In the genomic region with DNA sequence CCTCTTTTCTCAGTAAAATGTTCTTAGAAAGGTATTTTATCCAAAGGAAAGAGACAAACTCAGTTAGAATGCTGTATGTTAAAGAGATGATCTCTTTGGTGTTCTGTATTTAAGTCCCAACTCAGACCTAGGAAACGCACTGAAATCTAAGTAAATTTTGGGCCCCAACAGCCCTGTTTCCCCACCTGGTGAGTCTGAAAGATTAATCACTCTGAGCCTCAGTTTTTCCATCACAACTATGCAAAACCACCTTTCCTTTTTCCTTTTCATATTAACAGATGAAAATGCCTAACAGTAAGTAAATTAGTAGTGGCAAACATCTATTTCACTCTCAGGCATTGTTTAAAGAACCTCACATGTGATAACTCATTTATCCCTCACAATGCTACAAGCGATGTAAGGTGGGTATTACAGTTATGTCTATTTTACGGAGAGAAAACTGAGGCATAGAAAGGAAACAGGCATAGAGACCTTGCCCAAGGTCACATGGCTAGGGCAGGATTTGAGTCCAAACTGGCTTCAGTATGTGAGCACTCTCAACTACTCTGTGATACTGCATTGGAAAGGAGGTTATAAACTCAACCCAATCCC, we compare ENCODE assay signal across 1 cellular context.
TF ChIP-seq lines count a peak whose summit lies in the region.

No MANE protein-coding gene starts in this region.

TF ChIP-seq in HepG2, 621 proteins besides CTCF, POLR2A, EP300 and RAD21:
- TF ChIP-seq ZNF7 (CRISPR knock-in tag; IDR thresholded peaks at IDR 0.05) (no peak), ATF1 (CRISPR knock-in tag; IDR thresholded peaks at IDR 0.05) (0 out of 2 replicates have a peak, but pooled peaks have one; percentile 24), ZNF674 (CRISPR knock-in tag; IDR thresholded peaks at IDR 0.05; ENCODE audit: low read depth) (no peak), ZNF749 (CRISPR knock-in tag; IDR thresholded peaks at IDR 0.05; ENCODE audit: borderline replicate concordance) (0 out of 2 replicates have a peak, but pooled peaks have one; percentile 17), ZBTB7B (CRISPR knock-in tag; IDR thresholded peaks at IDR 0.05) (no peak), AKAP8 (CRISPR knock-in tag; IDR thresholded peaks at IDR 0.05) (0 out of 2 replicates have a peak, but pooled peaks have one; percentile 25), RCOR2 (CRISPR knock-in tag; IDR thresholded peaks at IDR 0.05) (no peak), ZNF746 (CRISPR knock-in tag; IDR thresholded peaks at IDR 0.05) (no peak), KLF6 (CRISPR knock-in tag; IDR thresholded peaks at IDR 0.05) (no peak), RBM22 (optimal IDR thresholded peaks at IDR 0.05; ENCODE audit: low read length) (peak; percentile 55), ZNF776 (CRISPR knock-in tag; IDR thresholded peaks at IDR 0.05) (no peak), ZNF335 (CRISPR knock-in tag; IDR thresholded peaks at IDR 0.05) (no peak), CEBPB (IDR thresholded peaks at IDR 0.05; ENCODE audit: borderline replicate concordance, low read depth, low read length) (no peak), ZNF891 (CRISPR knock-in tag; IDR thresholded peaks at IDR 0.05) (no peak), ZNF235 (CRISPR knock-in tag; IDR thresholded peaks at IDR 0.05; ENCODE audit: borderline replicate concordance) (no peak), PHF8 (CRISPR knock-in tag; IDR thresholded peaks at IDR 0.05) (no peak), CBX5 (CRISPR knock-in tag; IDR thresholded peaks at IDR 0.05; ENCODE audit: borderline replicate concordance) (no peak), BORCS8-MEF2B (CRISPR knock-in tag; IDR thresholded peaks at IDR 0.05) (no peak), SOX13 (IDR thresholded peaks at IDR 0.05) (no peak), SOX13 (CRISPR knock-in tag; conservative IDR thresholded peaks at IDR 0.05 in 1 of 2, IDR thresholded peaks at IDR 0.05 in 1 of 2) (0 out of 4 replicates have a peak, but pooled peaks of 1 of the 2 experiments have one; percentile 7), ZNF629 (CRISPR knock-in tag; conservative IDR thresholded peaks at IDR 0.05) (peak; percentile 75), CHD2 (IDR thresholded peaks at IDR 0.05; ENCODE audit: low read depth, low read length) (no peak), SMAD9 (CRISPR knock-in tag; IDR thresholded peaks at IDR 0.05) (no peak), SIX4 (CRISPR knock-in tag; IDR thresholded peaks at IDR 0.05) (0 out of 2 replicates have a peak, but pooled peaks have one; percentile 9), ZNF782 (CRISPR knock-in tag; IDR thresholded peaks at IDR 0.05; ENCODE audit: borderline replicate concordance) (no peak)
- TF ChIP-seq, protein P1, sequence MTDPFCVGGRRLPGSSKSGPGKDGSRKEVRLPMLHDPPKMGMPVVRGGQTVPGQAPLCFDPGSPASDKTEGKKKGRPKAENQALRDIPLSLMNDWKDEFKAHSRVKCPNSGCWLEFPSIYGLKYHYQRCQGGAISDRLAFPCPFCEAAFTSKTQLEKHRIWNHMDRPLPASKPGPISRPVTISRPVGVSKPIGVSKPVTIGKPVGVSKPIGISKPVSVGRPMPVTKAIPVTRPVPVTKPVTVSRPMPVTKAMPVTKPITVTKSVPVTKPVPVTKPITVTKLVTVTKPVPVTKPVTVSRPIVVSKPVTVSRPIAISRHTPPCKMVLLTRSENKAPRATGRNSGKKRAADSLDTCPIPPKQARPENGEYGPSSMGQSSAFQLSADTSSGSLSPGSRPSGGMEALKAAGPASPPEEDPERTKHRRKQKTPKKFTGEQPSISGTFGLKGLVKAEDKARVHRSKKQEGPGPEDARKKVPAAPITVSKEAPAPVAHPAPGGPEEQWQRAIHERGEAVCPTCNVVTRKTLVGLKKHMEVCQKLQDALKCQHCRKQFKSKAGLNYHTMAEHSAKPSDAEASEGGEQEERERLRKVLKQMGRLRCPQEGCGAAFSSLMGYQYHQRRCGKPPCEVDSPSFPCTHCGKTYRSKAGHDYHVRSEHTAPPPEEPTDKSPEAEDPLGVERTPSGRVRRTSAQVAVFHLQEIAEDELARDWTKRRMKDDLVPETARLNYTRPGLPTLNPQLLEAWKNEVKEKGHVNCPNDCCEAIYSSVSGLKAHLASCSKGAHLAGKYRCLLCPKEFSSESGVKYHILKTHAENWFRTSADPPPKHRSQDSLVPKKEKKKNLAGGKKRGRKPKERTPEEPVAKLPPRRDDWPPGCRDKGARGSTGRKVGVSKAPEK (CRISPR knock-in tag; IDR thresholded peaks at IDR 0.05; ENCODE audit: borderline replicate concordance) = no peak
- TF ChIP-seq, protein P2, sequence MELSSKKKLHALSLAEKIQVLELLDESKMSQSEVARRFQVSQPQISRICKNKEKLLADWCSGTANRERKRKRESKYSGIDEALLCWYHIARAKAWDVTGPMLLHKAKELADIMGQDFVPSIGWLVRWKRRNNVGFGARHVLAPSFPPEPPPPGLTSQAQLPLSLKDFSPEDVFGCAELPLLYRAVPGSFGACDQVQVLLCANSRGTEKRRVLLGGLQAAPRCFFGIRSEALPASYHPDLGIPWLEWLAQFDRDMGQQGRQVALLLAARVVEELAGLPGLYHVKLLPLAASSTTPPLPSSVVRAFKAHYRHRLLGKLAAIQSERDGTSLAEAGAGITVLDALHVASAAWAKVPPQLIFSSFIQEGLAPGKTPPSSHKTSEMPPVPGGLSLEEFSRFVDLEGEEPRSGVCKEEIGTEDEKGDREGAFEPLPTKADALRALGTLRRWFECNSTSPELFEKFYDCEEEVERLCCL (CRISPR knock-in tag; IDR thresholded peaks at IDR 0.05; ENCODE audit: borderline replicate concordance) = no peak
- TF ChIP-seq, protein P3, sequence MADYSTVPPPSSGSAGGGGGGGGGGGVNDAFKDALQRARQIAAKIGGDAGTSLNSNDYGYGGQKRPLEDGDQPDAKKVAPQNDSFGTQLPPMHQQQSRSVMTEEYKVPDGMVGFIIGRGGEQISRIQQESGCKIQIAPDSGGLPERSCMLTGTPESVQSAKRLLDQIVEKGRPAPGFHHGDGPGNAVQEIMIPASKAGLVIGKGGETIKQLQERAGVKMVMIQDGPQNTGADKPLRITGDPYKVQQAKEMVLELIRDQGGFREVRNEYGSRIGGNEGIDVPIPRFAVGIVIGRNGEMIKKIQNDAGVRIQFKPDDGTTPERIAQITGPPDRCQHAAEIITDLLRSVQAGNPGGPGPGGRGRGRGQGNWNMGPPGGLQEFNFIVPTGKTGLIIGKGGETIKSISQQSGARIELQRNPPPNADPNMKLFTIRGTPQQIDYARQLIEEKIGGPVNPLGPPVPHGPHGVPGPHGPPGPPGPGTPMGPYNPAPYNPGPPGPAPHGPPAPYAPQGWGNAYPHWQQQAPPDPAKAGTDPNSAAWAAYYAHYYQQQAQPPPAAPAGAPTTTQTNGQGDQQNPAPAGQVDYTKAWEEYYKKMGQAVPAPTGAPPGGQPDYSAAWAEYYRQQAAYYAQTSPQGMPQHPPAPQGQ (CRISPR knock-in tag; IDR thresholded peaks at IDR 0.05; ENCODE audit: borderline replicate concordance) = no peak
- TF ChIP-seq, protein P4, sequence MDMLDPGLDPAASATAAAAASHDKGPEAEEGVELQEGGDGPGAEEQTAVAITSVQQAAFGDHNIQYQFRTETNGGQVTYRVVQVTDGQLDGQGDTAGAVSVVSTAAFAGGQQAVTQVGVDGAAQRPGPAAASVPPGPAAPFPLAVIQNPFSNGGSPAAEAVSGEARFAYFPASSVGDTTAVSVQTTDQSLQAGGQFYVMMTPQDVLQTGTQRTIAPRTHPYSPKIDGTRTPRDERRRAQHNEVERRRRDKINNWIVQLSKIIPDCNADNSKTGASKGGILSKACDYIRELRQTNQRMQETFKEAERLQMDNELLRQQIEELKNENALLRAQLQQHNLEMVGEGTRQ (IDR thresholded peaks at IDR 0.05; ENCODE audit: low read depth, low read length) = 0 out of 2 replicates have a peak, but pooled peaks have one; percentile 14
- TF ChIP-seq, protein P4 (CRISPR knock-in tag; IDR thresholded peaks at IDR 0.05; ENCODE audit: borderline replicate concordance) = no peak; the same call in 1 of the 2 replicates
- TF ChIP-seq, protein P5, sequence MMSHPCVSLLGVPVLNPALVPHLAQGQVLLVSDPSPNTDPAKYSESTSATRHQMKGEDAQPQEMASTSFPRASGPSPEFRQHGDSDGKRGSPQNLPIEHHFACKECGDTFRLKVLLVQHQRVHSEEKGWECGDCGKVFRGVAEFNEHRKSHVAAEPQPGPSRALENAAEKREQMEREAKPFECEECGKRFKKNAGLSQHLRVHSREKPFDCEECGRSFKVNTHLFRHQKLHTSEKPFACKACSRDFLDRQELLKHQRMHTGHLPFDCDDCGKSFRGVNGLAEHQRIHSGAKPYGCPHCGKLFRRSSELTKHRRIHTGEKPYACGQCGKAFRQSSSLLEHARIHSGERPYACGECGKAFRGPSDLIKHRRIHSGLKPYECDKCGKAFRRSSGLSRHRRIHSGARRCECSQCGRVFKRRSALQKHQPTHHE (CRISPR knock-in tag; IDR thresholded peaks at IDR 0.05; ENCODE audit: borderline replicate concordance) = 0 out of 2 replicates have a peak, but pooled peaks have one; percentile 15
- TF ChIP-seq, protein P6, sequence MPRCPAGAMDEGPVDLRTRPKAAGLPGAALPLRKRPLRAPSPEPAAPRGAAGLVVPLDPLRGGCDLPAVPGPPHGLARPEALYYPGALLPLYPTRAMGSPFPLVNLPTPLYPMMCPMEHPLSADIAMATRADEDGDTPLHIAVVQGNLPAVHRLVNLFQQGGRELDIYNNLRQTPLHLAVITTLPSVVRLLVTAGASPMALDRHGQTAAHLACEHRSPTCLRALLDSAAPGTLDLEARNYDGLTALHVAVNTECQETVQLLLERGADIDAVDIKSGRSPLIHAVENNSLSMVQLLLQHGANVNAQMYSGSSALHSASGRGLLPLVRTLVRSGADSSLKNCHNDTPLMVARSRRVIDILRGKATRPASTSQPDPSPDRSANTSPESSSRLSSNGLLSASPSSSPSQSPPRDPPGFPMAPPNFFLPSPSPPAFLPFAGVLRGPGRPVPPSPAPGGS (CRISPR knock-in tag; IDR thresholded peaks at IDR 0.05) = no peak
- TF ChIP-seq, protein P7, sequence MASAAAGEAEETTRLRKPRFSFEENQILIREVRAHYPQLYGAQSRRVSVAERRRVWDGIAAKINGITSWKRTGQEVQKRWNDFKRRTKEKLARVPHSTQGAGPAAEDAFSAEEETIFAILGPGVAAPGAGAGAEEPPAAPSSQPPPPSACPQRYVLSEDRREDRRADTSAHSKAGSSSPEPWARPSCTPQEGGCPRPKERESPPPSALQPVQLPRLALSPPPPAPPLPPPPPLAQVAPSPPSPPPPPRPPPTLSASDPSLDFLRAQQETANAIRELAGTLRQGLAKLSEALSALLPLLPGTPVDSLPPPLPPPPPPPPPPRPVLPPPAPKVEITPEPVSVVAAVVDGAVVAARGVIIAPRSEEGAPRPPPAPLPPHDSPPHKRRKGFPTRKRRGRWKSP (CRISPR knock-in tag; IDR thresholded peaks at IDR 0.05) = 0 out of 2 replicates have a peak, but pooled peaks have one; percentile 0
- TF ChIP-seq, protein P8, sequence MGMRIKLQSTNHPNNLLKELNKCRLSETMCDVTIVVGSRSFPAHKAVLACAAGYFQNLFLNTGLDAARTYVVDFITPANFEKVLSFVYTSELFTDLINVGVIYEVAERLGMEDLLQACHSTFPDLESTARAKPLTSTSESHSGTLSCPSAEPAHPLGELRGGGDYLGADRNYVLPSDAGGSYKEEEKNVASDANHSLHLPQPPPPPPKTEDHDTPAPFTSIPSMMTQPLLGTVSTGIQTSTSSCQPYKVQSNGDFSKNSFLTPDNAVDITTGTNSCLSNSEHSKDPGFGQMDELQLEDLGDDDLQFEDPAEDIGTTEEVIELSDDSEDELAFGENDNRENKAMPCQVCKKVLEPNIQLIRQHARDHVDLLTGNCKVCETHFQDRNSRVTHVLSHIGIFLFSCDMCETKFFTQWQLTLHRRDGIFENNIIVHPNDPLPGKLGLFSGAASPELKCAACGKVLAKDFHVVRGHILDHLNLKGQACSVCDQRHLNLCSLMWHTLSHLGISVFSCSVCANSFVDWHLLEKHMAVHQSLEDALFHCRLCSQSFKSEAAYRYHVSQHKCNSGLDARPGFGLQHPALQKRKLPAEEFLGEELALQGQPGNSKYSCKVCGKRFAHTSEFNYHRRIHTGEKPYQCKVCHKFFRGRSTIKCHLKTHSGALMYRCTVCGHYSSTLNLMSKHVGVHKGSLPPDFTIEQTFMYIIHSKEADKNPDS (CRISPR knock-in tag; IDR thresholded peaks at IDR 0.05) = no peak
